2 cellular contexts compared by ENCODE assay signal in the genomic region with DNA sequence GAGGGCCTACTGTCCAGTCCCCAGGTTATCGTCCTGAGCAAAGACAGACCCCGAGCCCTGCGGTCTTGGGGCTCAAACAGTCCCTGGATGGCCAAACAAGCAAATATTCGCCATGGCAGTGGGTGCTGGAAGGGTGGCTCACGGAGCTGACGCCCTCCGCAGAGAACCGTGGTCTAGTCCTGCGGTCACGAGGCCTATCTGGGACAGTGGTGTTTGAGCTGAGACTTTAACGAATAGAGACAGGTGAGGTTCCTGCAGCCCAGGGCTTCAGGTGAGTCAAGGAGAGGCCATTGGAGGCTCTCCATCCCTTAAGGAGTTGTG.
TF ChIP-seq lines count a peak whose summit lies in the region.

No MANE protein-coding gene starts in this region.

TF ChIP-seq in H1, 55 proteins besides CTCF, POLR2A, EP300 and RAD21:
- TF ChIP-seq HDAC2 (IDR thresholded peaks at IDR 0.05; ENCODE audit: borderline replicate concordance in 1 of 2, low read depth in 2 of 2, low read length in 2 of 2) = no peak
- no peak for TF ChIP-seq SIN3A (conservative IDR thresholded peaks at IDR 0.05 in 1 of 2, IDR thresholded peaks at IDR 0.05 in 1 of 2; ENCODE audit: low read depth in 1 of 2, low read length in 2 of 2)
- no peak for TF ChIP-seq SIRT6 (IDR thresholded peaks at IDR 0.05; ENCODE audit: low read length)

TF ChIP-seq in neural cell, 6 proteins besides CTCF, POLR2A, EP300 and RAD21:
- TF ChIP-seq, protein P1, sequence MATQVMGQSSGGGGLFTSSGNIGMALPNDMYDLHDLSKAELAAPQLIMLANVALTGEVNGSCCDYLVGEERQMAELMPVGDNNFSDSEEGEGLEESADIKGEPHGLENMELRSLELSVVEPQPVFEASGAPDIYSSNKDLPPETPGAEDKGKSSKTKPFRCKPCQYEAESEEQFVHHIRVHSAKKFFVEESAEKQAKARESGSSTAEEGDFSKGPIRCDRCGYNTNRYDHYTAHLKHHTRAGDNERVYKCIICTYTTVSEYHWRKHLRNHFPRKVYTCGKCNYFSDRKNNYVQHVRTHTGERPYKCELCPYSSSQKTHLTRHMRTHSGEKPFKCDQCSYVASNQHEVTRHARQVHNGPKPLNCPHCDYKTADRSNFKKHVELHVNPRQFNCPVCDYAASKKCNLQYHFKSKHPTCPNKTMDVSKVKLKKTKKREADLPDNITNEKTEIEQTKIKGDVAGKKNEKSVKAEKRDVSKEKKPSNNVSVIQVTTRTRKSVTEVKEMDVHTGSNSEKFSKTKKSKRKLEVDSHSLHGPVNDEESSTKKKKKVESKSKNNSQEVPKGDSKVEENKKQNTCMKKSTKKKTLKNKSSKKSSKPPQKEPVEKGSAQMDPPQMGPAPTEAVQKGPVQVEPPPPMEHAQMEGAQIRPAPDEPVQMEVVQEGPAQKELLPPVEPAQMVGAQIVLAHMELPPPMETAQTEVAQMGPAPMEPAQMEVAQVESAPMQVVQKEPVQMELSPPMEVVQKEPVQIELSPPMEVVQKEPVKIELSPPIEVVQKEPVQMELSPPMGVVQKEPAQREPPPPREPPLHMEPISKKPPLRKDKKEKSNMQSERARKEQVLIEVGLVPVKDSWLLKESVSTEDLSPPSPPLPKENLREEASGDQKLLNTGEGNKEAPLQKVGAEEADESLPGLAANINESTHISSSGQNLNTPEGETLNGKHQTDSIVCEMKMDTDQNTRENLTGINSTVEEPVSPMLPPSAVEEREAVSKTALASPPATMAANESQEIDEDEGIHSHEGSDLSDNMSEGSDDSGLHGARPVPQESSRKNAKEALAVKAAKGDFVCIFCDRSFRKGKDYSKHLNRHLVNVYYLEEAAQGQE (IDR thresholded peaks at IDR 0.05; ENCODE audit: borderline replicate concordance) = no peak
- TF ChIP-seq EZH2 (IDR thresholded peaks at IDR 0.05; ENCODE audit: borderline replicate concordance, insufficient read depth, low read length, poor library complexity, severe bottlenecking) = no peak
- no peak for TF ChIP-seq SMC3 (conservative IDR thresholded peaks at IDR 0.05; ENCODE audit: poor library complexity)
- TF ChIP-seq TAF1 (IDR thresholded peaks at IDR 0.05; ENCODE audit: low read depth) = no peak
- no peak for TF ChIP-seq MXI1 (conservative IDR thresholded peaks at IDR 0.05; ENCODE audit: poor library complexity, severe bottlenecking)
- no peak for TF ChIP-seq POLR2AphosphoS5 (IDR thresholded peaks at IDR 0.05)
